Comparison of ENCODE assay signal across 29 cellular contexts in genomic region chr11:44776840-44777536, GRCh38. TPM values are rescaled to one million over a fixed set of nuclear protein-coding genes. Genes with fewer than 3 reads are reported as not detected.
DNase-seq lines count a peak whose midpoint lies in the region; ATAC-seq and TF ChIP-seq lines count a peak whose summit lies in the region.
"Had no signal": no experiment of that assay in that cellular context is flagged by ENCODE, and none has a peak within 500 bp of the region (broad histone marks: within the 10 kb centered on the region; RNA-seq: fewer than 3 reads in every experiment).

No MANE protein-coding gene starts in this region.

- intact Hi-C loops in right cardiac atrium (cut with DNase I) (loop anchor here in 2 of 4 donors (5.0 kb wide), 1 partner anchor 50 kb away; the partner anchor contains the start of gene TSPAN18 (in 2 of the 2)), left ventricle myocardium superior (cut with micrococcal nuclease) (no loop called here), esophagus muscularis mucosa (cut with DNase I) (loop anchor here (5.0 kb wide), 2 partner anchors 50 to 115 kb away; partner anchors contain the start of gene TSPAN18), posterior vena cava (cut with DNase I) (no loop called here)

- H3K4me1 ChIP-seq in right cardiac atrium (ENCODE audit: control insufficient read depth, insufficient read depth, low read length) (peaks cover 34% of the 10 kb centered on the region), esophagus muscularis mucosa (peaks cover 69 to 95% (median 84%) of the 10 kb centered on the region in 4 donors)

- WGBS in right cardiac atrium = 73% methylated on average over 3 of the region's 3 CpGs
- WGBS in esophagus muscularis mucosa = 56% methylated on average over 3 of the region's 3 CpGs

- no peak for TF ChIP-seq CTCF in esophagus muscularis mucosa (IDR thresholded peaks at IDR 0.05)

- H3K4me3 ChIP-seq in right cardiac atrium (ENCODE audit: low read length) (no peak overlapping the region), esophagus muscularis mucosa (no peak overlapping the region)
- H3K4me3 ChIP-seq: coronary artery, left lung, MG63, PC-9, smooth muscle cell, thoracic aorta had no signal

- no peaks in the 10 kb centered on the region for H3K27me3 ChIP-seq in right cardiac atrium (ENCODE audit: control insufficient read depth, insufficient read depth)
- no peaks in the 10 kb centered on the region for H3K27me3 ChIP-seq in esophagus muscularis mucosa
- H3K27me3 ChIP-seq: left lung, MG63 had no signal

- TF ChIP-seq POLR2A in esophagus muscularis mucosa (IDR thresholded peaks at IDR 0.05; ENCODE audit: low read depth) = no peak

- H3K9me3 ChIP-seq in right cardiac atrium (ENCODE audit: control insufficient read depth, low read length) = no peaks in the 10 kb centered on the region
- no peaks in the 10 kb centered on the region for H3K9me3 ChIP-seq in esophagus muscularis mucosa
- H3K9me3 ChIP-seq: left lung, thoracic aorta had no signal

- H3K36me3 ChIP-seq in esophagus muscularis mucosa = no peaks in the 10 kb centered on the region
- H3K36me3 ChIP-seq: left lung, MG63, thoracic aorta had no signal

- TF ChIP-seq EP300 in esophagus muscularis mucosa (IDR thresholded peaks at IDR 0.05) = no peak

- peak overlapping the region; percentile 32 for H3K27ac ChIP-seq in right cardiac atrium (ENCODE audit: low read length)
- peak overlapping the region; percentile 78 to 85 (median 80) for H3K27ac ChIP-seq in esophagus muscularis mucosa (replicated peaks in 1 of 4)
- H3K27ac ChIP-seq: coronary artery, KMS-11, left lung, PC-9, thoracic aorta had no signal

- peak in 1 of 3 donors; percentile 33 for DNase-seq in right cardiac atrium
- DNase-seq in left ventricle myocardium superior = no peak
- DNase-seq in esophagus muscularis mucosa (ENCODE audit: extremely low spot score) = no peak
- peak; percentile 23 for DNase-seq in posterior vena cava (ENCODE audit: low spot score)
- no peak for DNase-seq in NCI-H2081 treated with DMSO at 0.1 percent for 48 hours (lab: John Stamatoyannopoulos, UW)
- no peak for DNase-seq in NCI-H345 (lab: John Stamatoyannopoulos, UW)
- DNase-seq: activated CD4-positive, alpha-beta T cell treated with anti-CD3 and anti-CD28 coated beads, Interleukin-2, amount 10 ng/mL, durations not matched to agents 24 days and 14 days; activated CD8-positive, alpha-beta memory T cell treated with anti-CD3 and anti-CD28 coated beads, Interleukin-2, amount 10 ng/mL, durations not matched to agents 7 days and 5 days; activated naive CD4-positive, alpha-beta T cell; activated naive CD8-positive, alpha-beta T cell treated with anti-CD3 and anti-CD28 coated beads, Interleukin-2, amount 50 U/mL, for 24 hours; activated T-cell treated with anti-CD3 and anti-CD28 coated beads, Interleukin-2, amount 50 U/mL, for 72 hours; caudate nucleus; effector CD8-positive, alpha-beta T cell; EL; left lung; MG63; natural killer cell; NCI-H1105 treated with DMSO at 0.1 percent for 48 hours; NCI-H187 treated with DMSO at 0.1 percent for 48 hours; PC-9; SHP77 treated with DMSO at 0.1 percent for 48 hours; stimulated activated CD4-positive, alpha-beta T cell treated with anti-CD3 and anti-CD28 coated beads, Interleukin-1b, Interleukin-23, amount 100 ng/mL, for 48 hours; stimulated activated naive CD8-positive, alpha-beta T cell treated with anti-CD3 and anti-CD28 coated beads, Interleukin-15, Interleukin-2, amounts not matched to agents 100 U/mL and 50 U/mL, for 24 hours had no signal

- no peak for ATAC-seq in right cardiac atrium
- ATAC-seq in left ventricle myocardium superior = no peak
- no peak for ATAC-seq in GM21447 (IDR thresholded peaks at IDR 0.05; ENCODE audit: unreplicated experiment)
- ATAC-seq: activated CD8-positive, alpha-beta memory T cell treated with anti-CD3 and anti-CD28 coated beads, Interleukin-2, amount 10 ng/mL, durations not matched to agents 7 days and 5 days; activated naive CD8-positive, alpha-beta T cell treated with anti-CD3 and anti-CD28 coated beads, Interleukin-2, amount 50 U/mL, for 24 hours; activated T-cell treated with anti-CD3 and anti-CD28 coated beads, Interleukin-2, amount 50 U/mL, for 72 hours; HCT116; left lung; natural killer cell; stimulated activated naive CD8-positive, alpha-beta T cell treated with anti-CD3 and anti-CD28 coated beads, Interleukin-15, Interleukin-2, amounts not matched to agents 100 U/mL and 50 U/mL, for 24 hours had no signal

RNA-seq across cellular contexts. Expression of gene TSPAN18, which starts 50.2 kb away (rescaled TPM):
- 100 to 1,000 TPM; 158 to 236 (median 207) TPM for total RNA-seq in right cardiac atrium
- polyA plus RNA-seq in right cardiac atrium = 120 TPM
- total RNA-seq in left ventricle myocardium superior = 94.6 TPM
- 10 to 100 TPM; 27.7 to 70.1 (median 50.2) TPM for total RNA-seq in esophagus muscularis mucosa
- 10 to 100 TPM; 41.4 to 65.8 TPM for total RNA-seq in posterior vena cava
- total RNA-seq: PC-9 had no signal
